8 cellular contexts compared by ENCODE assay signal in genomic region chr2:68385232-68385906, GRCh38. TPM values are rescaled to one million over a fixed set of nuclear protein-coding genes. Genes with fewer than 3 reads are reported as not detected.
DNase-seq lines count a peak whose midpoint lies in the region; ATAC-seq and TF ChIP-seq lines count a peak whose summit lies in the region.

No MANE protein-coding gene starts in this region.

- no peak overlapping the region for H4K8ac ChIP-seq in trophoblast cell (ENCODE audit: low read depth, low read length)

- H3K27ac ChIP-seq in OCI-LY3 (ENCODE audit: low read length) (peak overlapping the region; percentile 99), trophoblast cell (ENCODE audit: low read depth, low read length) (no peak overlapping the region)

- no peak overlapping the region for H2BK5ac ChIP-seq in trophoblast cell (ENCODE audit: low read depth, low read length, poor library complexity)

- H4K12ac ChIP-seq in trophoblast cell (ENCODE audit: low read depth, low read length): no peak overlapping the region

- no peak overlapping the region for H3K18ac ChIP-seq in trophoblast cell (ENCODE audit: low read length)

- peak; percentile 18 to 55 for DNase-seq in NOMO-1 (lab: John Stamatoyannopoulos, UW; ENCODE audit: unreplicated experiment in 2 of 2)
- DNase-seq in NOMO-1 treated with dmso at 0.1 percent for 144 hours (lab: John Stamatoyannopoulos, UW; ENCODE audit: unreplicated experiment): no peak
- no peak for DNase-seq in trophoblast cell
- no peak for DNase-seq in OCI-M1 (lab: John Stamatoyannopoulos, UW)
- DNase-seq in NCI-H1436 (lab: John Stamatoyannopoulos, UW): no peak
- DNase-seq in kidney glomerular epithelial cell (lab: John Stamatoyannopoulos, UW): no peak

- H3K9me3 ChIP-seq in OCI-LY3 (ENCODE audit: insufficient read depth, low read length): no peaks in the 10 kb centered on the region
- no peaks in the 10 kb centered on the region for H3K9me3 ChIP-seq in trophoblast cell (ENCODE audit: insufficient read depth, low read depth, low read length)

- WGBS in trophoblast cell (ENCODE audit: extremely low coverage, insufficient coverage, insufficient read length): no CpG with 5 or more reads among the region's 2 CpGs

- no peaks in the 10 kb centered on the region for H3K27me3 ChIP-seq in OCI-LY3 (ENCODE audit: low read depth, low read length)
- H3K27me3 ChIP-seq in trophoblast cell (ENCODE audit: insufficient read depth, low read length): no peaks in the 10 kb centered on the region

- H2BK120ac ChIP-seq in trophoblast cell (ENCODE audit: insufficient read depth, low read length, poor library complexity): no peak overlapping the region

- H3K4me3 ChIP-seq in OCI-LY3 (ENCODE audit: low read length): peak overlapping the region; percentile 25
- no peak overlapping the region for H3K4me3 ChIP-seq in trophoblast cell (ENCODE audit: low read depth, low read length)

- H2AK5ac ChIP-seq in trophoblast cell (ENCODE audit: low read length): no peak overlapping the region

- no peaks in the 10 kb centered on the region for H3K79me1 ChIP-seq in trophoblast cell (ENCODE audit: low read length)

- H3K23ac ChIP-seq in trophoblast cell (ENCODE audit: low read length): peak overlapping the region; percentile 78

- no peak overlapping the region for H2BK12ac ChIP-seq in trophoblast cell (ENCODE audit: low read length)

- peak overlapping the region; percentile 35; the same call in 1 of the 2 replicates for H3K9ac ChIP-seq in OCI-LY3 (ENCODE audit: low read length)
- H3K9ac ChIP-seq in trophoblast cell (ENCODE audit: low read length): no peak overlapping the region

- H2AFZ ChIP-seq in OCI-LY3 (ENCODE audit: low read depth, low read length) (no peak overlapping the region), trophoblast cell (ENCODE audit: insufficient read depth, low read length, poor library complexity) (no peak overlapping the region)

- H4K20me1 ChIP-seq in OCI-LY3 (ENCODE audit: insufficient read depth, low read length): peaks cover 35% of the 10 kb centered on the region

- TF ChIP-seq CTCF in OCI-LY3 (IDR thresholded peaks at IDR 0.05; ENCODE audit: low read depth, low read length): no peak

- ATAC-seq in HG02642 (IDR thresholded peaks at IDR 0.05; ENCODE audit: poor library complexity, unreplicated experiment): peak; percentile 47

- H3K36me3 ChIP-seq in OCI-LY3 (replicated peaks; ENCODE audit: low read depth, low read length): peaks cover 80% of the 10 kb centered on the region
- H3K36me3 ChIP-seq in trophoblast cell (ENCODE audit: control insufficient read depth in 1 of 2, insufficient read depth in 2 of 2, low read length in 2 of 2): no peaks in the 10 kb centered on the region

- peaks cover 87% of the 10 kb centered on the region for H3K79me2 ChIP-seq in OCI-LY3 (ENCODE audit: low read length)
- H3K79me2 ChIP-seq in trophoblast cell (ENCODE audit: control insufficient read depth, insufficient read depth, low read length, poor library complexity): no peaks in the 10 kb centered on the region

- H3K4me1 ChIP-seq in OCI-LY3 (ENCODE audit: low read length) (peaks cover 97% of the 10 kb centered on the region), trophoblast cell (ENCODE audit: control insufficient read depth in 1 of 2, insufficient read depth in 2 of 2, low read length in 2 of 2) (no peaks in the 10 kb centered on the region)

- no peak overlapping the region for H3K4ac ChIP-seq in trophoblast cell (ENCODE audit: low read depth, low read length)

- H4K91ac ChIP-seq in trophoblast cell (ENCODE audit: low read depth, low read length): no peak overlapping the region

- H3K4me2 ChIP-seq in OCI-LY3 (ENCODE audit: low read length): peak overlapping the region; percentile 57
- H3K4me2 ChIP-seq in trophoblast cell (ENCODE audit: low read length): no peak overlapping the region

- H3K14ac ChIP-seq in trophoblast cell (ENCODE audit: low read length): no peak overlapping the region

RNA-seq across cellular contexts. Expression of gene PLEK, which starts 20.3 kb away (rescaled TPM):
- 0.36 and 0.42 TPM in 2 replicates for polyA plus RNA-seq in trophoblast cell (2013)

Comparison
In these comparisons a context has a peak if more than half of its experiments do, and no peak if none do; other contexts are left out.
1. DNase-seq: peak in NOMO-1 (2 of 2); none in NOMO-1 treated with dmso at 0.1 percent for 144 hours (single experiment), trophoblast cell (0 of 2), OCI-M1 (single experiment), NCI-H1436 (single experiment) and kidney glomerular epithelial cell (single experiment).